21 cellular contexts compared by ENCODE assay signal in genomic region chr6:169386431-169387057, GRCh38.
DNase-seq lines count a peak whose midpoint lies in the region; ATAC-seq and TF ChIP-seq lines count a peak whose summit lies in the region.
"Had no signal": no experiment of that assay in that cellular context is flagged by ENCODE, and none has a peak within 500 bp of the region (broad histone marks: within the 10 kb centered on the region; RNA-seq: fewer than 3 reads in every experiment).

No MANE protein-coding gene starts in this region.

- no peak for TF ChIP-seq EP300 in SK-N-SH (IDR thresholded peaks at IDR 0.05; ENCODE audit: borderline replicate concordance in 1 of 2, low read depth in 1 of 2, low read length in 1 of 2)

- no peaks in the 10 kb centered on the region for H3K79me2 ChIP-seq in SK-N-SH (ENCODE audit: insufficient read depth)

- DNase-seq in EH (ENCODE audit: low read depth) (peak; percentile 99), SK-N-SH (peak; percentile 24), fibroblast of mammary gland (ENCODE audit: low read depth) (peak; percentile 77), sciatic nerve (ENCODE audit: low spot score) (no peak), NCI-H1105 (lab: John Stamatoyannopoulos, UW) (no peak), G401 (ENCODE audit: low spot score) (no peak), glomerular visceral epithelial cell (ENCODE audit: extremely low spot score) (no peak)
- DNase-seq in stimulated activated CD4-positive, alpha-beta T cell treated with anti-CD3 and anti-CD28 coated beads, Interleukin-4, amount 100 ng/mL, for 1 hour, result no peak
- DNase-seq: activated gamma-delta T cell treated with Interleukin-2 at 50 U/mL for 16 hours; DMS153; endodermal cell; hippocampal formation; left cardiac atrium; naive thymus-derived CD4-positive, alpha-beta T cell; NCI-H187 treated with DMSO at 0.1 percent for 48 hours; NCI-H510A; OCI-M1; stimulated activated naive CD4-positive, alpha-beta T cell had no signal

- POLR2A ChIA-PET in SK-N-SH (lab: Yijun Ruan, JAX), result no interaction called here

- H4K20me1 ChIP-seq in SK-N-SH (ENCODE audit: insufficient read depth), result no peaks in the 10 kb centered on the region
- H4K20me1 ChIP-seq: BLaER1 treated with 17β-estradiol and CSF1 and Interleukin-3, amounts not matched to agents 10 nM and 100 nM had no signal

- 39% methylated on average over 17 of the region's 20 CpGs for WGBS in SK-N-SH (ENCODE audit: low lambda C conversion rate)

- H3K36me3 ChIP-seq in SK-N-SH (replicated peaks in 1 of 2; ENCODE audit: control insufficient read depth in 1 of 2, insufficient read depth in 2 of 2, low read length in 1 of 2), result no peaks in the 10 kb centered on the region
- H3K36me3 ChIP-seq: BLaER1 treated with 17β-estradiol and CSF1 and Interleukin-3, amounts not matched to agents 10 nM and 100 nM; cardiac muscle cell had no signal

- no peak for TF ChIP-seq CTCF in SK-N-SH (IDR thresholded peaks at IDR 0.05)
- peak; percentile 7 for TF ChIP-seq CTCF in fibroblast of mammary gland (conservative IDR thresholded peaks at IDR 0.05; ENCODE audit: control insufficient read depth, insufficient read depth, low read depth, low read length)

- no peaks in the 10 kb centered on the region; a peak in 1 of 4 replicates for H3K4me1 ChIP-seq in SK-N-SH (ENCODE audit: control insufficient read depth in 1 of 2, insufficient read depth in 2 of 2, low read depth in 1 of 2, low read length in 1 of 2)

- H3K9me3 ChIP-seq in SK-N-SH, result no peaks in the 10 kb centered on the region

- no peak for TF ChIP-seq RAD21 in SK-N-SH (IDR thresholded peaks at IDR 0.05; ENCODE audit: low read length)

- no peak overlapping the region; a peak in 1 of 4 replicates for H3K4me3 ChIP-seq in SK-N-SH (ENCODE audit: low read depth in 2 of 2, low read length in 1 of 2)
- no peak overlapping the region for H3K4me3 ChIP-seq in fibroblast of mammary gland (ENCODE audit: control insufficient read depth, low read depth, low read length)
- H3K4me3 ChIP-seq: BLaER1 treated with 17β-estradiol and CSF1 and Interleukin-3, amounts not matched to agents 10 nM and 100 nM; cardiac muscle cell had no signal

- H3K4me2 ChIP-seq in SK-N-SH, result no peak overlapping the region
- H3K4me2 ChIP-seq: BLaER1 treated with 17β-estradiol and CSF1 and Interleukin-3, amounts not matched to agents 10 nM and 100 nM had no signal

- intact Hi-C loops in sciatic nerve (cut with DNase I), result no loop called here

- no peaks in the 10 kb centered on the region for H3K27me3 ChIP-seq in SK-N-SH (ENCODE audit: insufficient read depth)
- H3K27me3 ChIP-seq: BLaER1 treated with 17β-estradiol and CSF1 and Interleukin-3, amounts not matched to agents 10 nM and 100 nM; cardiac muscle cell had no signal

- in situ Hi-C loops in G401 (cut with HindIII; ENCODE audit: low sequenced_read_pairs), result no loop called here

- ATAC-seq in sciatic nerve, result peak; percentile 76
- ATAC-seq: naive thymus-derived CD4-positive, alpha-beta T cell had no signal

- H3F3A ChIP-seq in SK-N-SH (replicated peaks; ENCODE audit: insufficient read depth), result no peaks in the 10 kb centered on the region

- H3K9ac ChIP-seq in SK-N-SH, result no peak overlapping the region
- H3K9ac ChIP-seq: BLaER1 treated with 17β-estradiol and CSF1 and Interleukin-3, amounts not matched to agents 10 nM and 100 nM had no signal

- no peak overlapping the region for H3K27ac ChIP-seq in SK-N-SH (ENCODE audit: low read depth in 2 of 2, low read length in 1 of 2)
- H3K27ac ChIP-seq: BLaER1 treated with 17β-estradiol and CSF1 and Interleukin-3, amounts not matched to agents 10 nM and 100 nM; cardiac muscle cell; VCaP had no signal

- no peak overlapping the region for H2AFZ ChIP-seq in SK-N-SH (ENCODE audit: low read depth)

- no peaks in the 10 kb centered on the region for H3K9me2 ChIP-seq in SK-N-SH

- CTCF ChIA-PET in SK-N-SH (lab: Yijun Ruan, JAX), result interaction anchor here (1.2 kb wide), 1 partner anchor 58 kb away, joined by 3 read pairs; no protein-coding TSS in a partner anchor

TF ChIP-seq in SK-N-SH, 30 proteins besides CTCF, POLR2A, EP300 and RAD21 (continues in another document):
- no peak for TF ChIP-seq MXI1 (IDR thresholded peaks at IDR 0.05; ENCODE audit: low read depth, low read length)
- TF ChIP-seq USF1 (IDR thresholded peaks at IDR 0.05; ENCODE audit: borderline replicate concordance, low read depth), result no peak
- no peak for TF ChIP-seq GABPA (IDR thresholded peaks at IDR 0.05; ENCODE audit: low read depth)
- TF ChIP-seq TEAD4 (IDR thresholded peaks at IDR 0.05; ENCODE audit: borderline replicate concordance, insufficient read depth), result no peak
- TF ChIP-seq REST (IDR thresholded peaks at IDR 0.05; ENCODE audit: low read depth, low read length), result no peak
- TF ChIP-seq NRF1 (IDR thresholded peaks at IDR 0.05; ENCODE audit: low read depth, low read length), result no peak
- no peak for TF ChIP-seq YY1 (IDR thresholded peaks at IDR 0.05; ENCODE audit: low read depth)
- TF ChIP-seq EZH2phosphoT487 (IDR thresholded peaks at IDR 0.05; ENCODE audit: borderline replicate concordance, low read depth), result no peak
- no peak for TF ChIP-seq FOSL2 (IDR thresholded peaks at IDR 0.05; ENCODE audit: borderline replicate concordance, low read depth)
- TF ChIP-seq POLR2AphosphoS5 (IDR thresholded peaks at IDR 0.05; ENCODE audit: low read depth, low read length), result no peak
- no peak for TF ChIP-seq ZBTB33 (IDR thresholded peaks at IDR 0.05; ENCODE audit: borderline replicate concordance, low read depth)
- no peak for TF ChIP-seq SMC3 (IDR thresholded peaks at IDR 0.05; ENCODE audit: low read depth, low read length)
- no peak for TF ChIP-seq TAF1 (IDR thresholded peaks at IDR 0.05; ENCODE audit: borderline replicate concordance, low read depth, low read length)
- no peak for TF ChIP-seq MEF2A (IDR thresholded peaks at IDR 0.05; ENCODE audit: borderline replicate concordance, low read depth)
- no peak for TF ChIP-seq FOXJ3 (CRISPR knock-in tag; IDR thresholded peaks at IDR 0.05)
- TF ChIP-seq TCF12 (IDR thresholded peaks at IDR 0.05), result no peak
- TF ChIP-seq NFIC (IDR thresholded peaks at IDR 0.05; ENCODE audit: borderline replicate concordance), result no peak
- TF ChIP-seq MAX (IDR thresholded peaks at IDR 0.05; ENCODE audit: low read depth), result no peak
- TF ChIP-seq USF2 (IDR thresholded peaks at IDR 0.05; ENCODE audit: borderline replicate concordance, low read depth, low read length), result no peak

Comparison
In these comparisons a context has a peak if more than half of its experiments do, and no peak if none do; other contexts are left out.
1. DNase-seq: peak in EH (single experiment), SK-N-SH (single experiment) and fibroblast of mammary gland (single experiment); none in sciatic nerve (single experiment), NCI-H1105 (single experiment), stimulated activated CD4-positive, alpha-beta T cell treated with anti-CD3 and anti-CD28 coated beads, Interleukin-4, amount 100 ng/mL, for 1 hour (single experiment), G401 (single experiment) and glomerular visceral epithelial cell (single experiment).